Comparison of ENCODE assay signal across 8 cellular contexts in the genomic region with DNA sequence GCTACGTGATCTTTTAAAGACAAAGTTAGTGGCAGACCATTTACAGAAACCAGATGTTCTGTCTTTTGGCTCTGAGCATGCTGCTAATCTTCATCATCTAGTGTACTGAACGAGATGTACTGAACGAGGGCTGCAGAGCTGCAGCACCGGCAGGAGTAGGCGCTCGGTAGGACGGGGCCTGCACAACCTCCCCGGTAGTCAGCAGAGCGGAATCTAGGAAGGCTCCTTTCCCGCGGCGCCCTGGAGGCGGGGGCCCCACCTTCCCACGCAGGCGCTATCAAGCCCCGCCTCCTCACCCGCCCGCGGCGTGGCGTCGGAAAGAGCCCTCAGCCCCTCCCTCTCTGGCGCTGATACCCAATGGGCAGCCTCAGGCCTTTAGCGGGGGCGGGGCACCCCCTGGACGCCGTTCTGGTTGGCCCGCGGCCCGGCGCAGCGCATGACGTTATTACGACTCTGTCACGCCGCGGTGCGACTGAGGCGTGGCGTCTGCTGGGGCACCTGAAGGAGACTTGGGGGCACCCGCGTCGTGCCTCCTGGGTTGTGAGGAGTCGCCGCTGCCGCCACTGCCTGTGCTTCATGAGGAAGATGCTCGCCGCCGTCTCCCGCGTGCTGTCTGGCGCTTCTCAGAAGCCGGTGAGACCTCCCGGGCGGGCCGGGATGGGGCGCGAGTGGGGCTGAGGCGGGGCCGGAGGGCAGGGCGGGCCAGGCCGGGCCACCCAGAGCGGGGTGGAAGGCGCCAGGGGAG. TPM values are rescaled to one million over a fixed set of nuclear protein-coding genes. Genes with fewer than 3 reads are reported as not detected.
A peak's percentile ranks its signal among the peaks of the same experiment; 100 is the strongest.
DNase-seq lines count a peak whose midpoint lies in the region; ATAC-seq and TF ChIP-seq lines count a peak whose summit lies in the region.

A gene (plus strand): TSS at position 466 of the 745 bp plus-strand sequence. CDS start 111 bp downstream, at position 577.

- H3K27ac ChIP-seq in right lobe of liver: peak within 1 kb of the TSS; percentile 71 to 78 (median 73)

- H3K27me3 ChIP-seq in right lobe of liver: no peaks in the 10 kb centered on the region

- CTCF ChIA-PET in activated CD4-positive, alpha-beta memory T cell treated with anti-CD3 and anti-CD28 coated beads for 36 hours (lab: Charles Lee): interaction anchor here (1.4 kb wide), 1 partner anchor 29 kb away, joined by 5 read pairs; no protein-coding TSS in a partner anchor

- H3K36me3 ChIP-seq in right lobe of liver: no peaks in the 10 kb centered on the region

- no peaks in the 10 kb centered on the region for H3K9me3 Mint-ChIP-seq in activated CD4-positive, alpha-beta memory T cell treated with anti-CD3 and anti-CD28 coated beads for 36 hours

- DNase-seq in CD1c-positive myeloid dendritic cell (ENCODE audit: extremely low spot score) (peak; percentile 95), NCI-H82 treated with DMSO at 0.1 percent for 48 hours (lab: John Stamatoyannopoulos, UW; ENCODE audit: unreplicated experiment) (peak; percentile 79), dermis microvascular lymphatic vessel endothelial cell (ENCODE audit: low read depth in 2 of 2) (peak; percentile 68 to 90), right lobe of liver (peak; percentile 93 to 95 (median 94))
- peak; percentile 95 for DNase-seq in activated CD4-positive, alpha-beta memory T cell treated with anti-CD3 and anti-CD28 coated beads for 36 hours
- peak; percentile 86 to 93 for DNase-seq in stimulated activated CD4-positive, alpha-beta T cell treated with anti-CD3 and anti-CD28 coated beads, Interleukin-4, amount 100 ng/mL, for 4 hours

- peak; percentile 61 for TF ChIP-seq POLR2A in right lobe of liver (IDR thresholded peaks at IDR 0.05)

- intact Hi-C loops in activated CD4-positive, alpha-beta memory T cell treated with anti-CD3 and anti-CD28 coated beads for 36 hours (cut with micrococcal nuclease): loop anchor here (1.0 to 10.0 kb wide), 4 partner anchors 9 to 919 kb away; a partner anchor contains a TSS
- intact Hi-C loops in right lobe of liver (cut with DNase I): loop anchor here in 1 of 2 donors (10.0 kb wide), 1 partner anchor 949 kb away; no protein-coding TSS in a partner anchor

- peak within 1 kb of the TSS; percentile 81 for H3K4me3 Mint-ChIP-seq in activated CD4-positive, alpha-beta memory T cell treated with anti-CD3 and anti-CD28 coated beads for 36 hours

- peak within 1 kb of the TSS; percentile 76 for H3K27ac Mint-ChIP-seq in activated CD4-positive, alpha-beta memory T cell treated with anti-CD3 and anti-CD28 coated beads for 36 hours

- H3K4me1 ChIP-seq in right lobe of liver: peaks cover 0 to 6% (median 0%) of the 10 kb centered on the region in 4 donors

- H3K9me3 ChIP-seq in right lobe of liver: no peaks in the 10 kb centered on the region

- 23% methylated on average over 4 of the region's 64 CpGs for WGBS in right lobe of liver (ENCODE audit: insufficient coverage, low coverage, low lambda C conversion rate, missing lambda C conversion rate)

- peaks cover 22% of the 10 kb centered on the region for H3K4me1 Mint-ChIP-seq in activated CD4-positive, alpha-beta memory T cell treated with anti-CD3 and anti-CD28 coated beads for 36 hours (ENCODE audit: low read depth)

- peak; percentile 97 for ATAC-seq in GM19438 (IDR thresholded peaks at IDR 0.05; ENCODE audit: low read depth, unreplicated experiment)
- ATAC-seq in HG03575 (IDR thresholded peaks at IDR 0.05; ENCODE audit: extremely low read depth, insufficient number of reproducible peaks, low FRiP score, unreplicated experiment): peak; percentile 73
- peak; percentile 98 to 99 (median 99) for ATAC-seq in right lobe of liver

- TF ChIP-seq CTCF in right lobe of liver (IDR thresholded peaks at IDR 0.05): no peak

- H3K27me3 Mint-ChIP-seq in activated CD4-positive, alpha-beta memory T cell treated with anti-CD3 and anti-CD28 coated beads for 36 hours: no peaks in the 10 kb centered on the region

- H3K4me3 ChIP-seq in right lobe of liver: peak within 1 kb of the TSS; percentile 58 to 68 (median 68)

- H3K36me3 Mint-ChIP-seq in activated CD4-positive, alpha-beta memory T cell treated with anti-CD3 and anti-CD28 coated beads for 36 hours: peaks cover 3% of the 10 kb centered on the region

- POLR2A ChIA-PET in activated CD4-positive, alpha-beta memory T cell treated with anti-CD3 and anti-CD28 coated beads for 36 hours (lab: Charles Lee): no interaction called here

RNA-seq across cellular contexts. Expression of the gene that starts here (rescaled TPM):
- total RNA-seq in activated CD4-positive, alpha-beta memory T cell treated with anti-CD3 and anti-CD28 coated beads for 36 hours: 100 to 1,000 TPM; 245 TPM
- total RNA-seq in dermis microvascular lymphatic vessel endothelial cell (75.4 and 76.4 TPM in 2 replicates), right lobe of liver (100 to 1,000 TPM in 5 of 6 experiments, 10 to 100 TPM in 1; 78.5 to 133 (median 120) TPM)

Comparison
In these comparisons a context has a peak if more than half of its experiments do, and no peak if none do; other contexts are left out.
1. Peak in every context shown above with its lines: DNase-seq, ATAC-seq, H3K4me3 ChIP-seq and H3K27ac ChIP-seq.